11 cellular contexts compared by ENCODE assay signal in the genomic region with DNA sequence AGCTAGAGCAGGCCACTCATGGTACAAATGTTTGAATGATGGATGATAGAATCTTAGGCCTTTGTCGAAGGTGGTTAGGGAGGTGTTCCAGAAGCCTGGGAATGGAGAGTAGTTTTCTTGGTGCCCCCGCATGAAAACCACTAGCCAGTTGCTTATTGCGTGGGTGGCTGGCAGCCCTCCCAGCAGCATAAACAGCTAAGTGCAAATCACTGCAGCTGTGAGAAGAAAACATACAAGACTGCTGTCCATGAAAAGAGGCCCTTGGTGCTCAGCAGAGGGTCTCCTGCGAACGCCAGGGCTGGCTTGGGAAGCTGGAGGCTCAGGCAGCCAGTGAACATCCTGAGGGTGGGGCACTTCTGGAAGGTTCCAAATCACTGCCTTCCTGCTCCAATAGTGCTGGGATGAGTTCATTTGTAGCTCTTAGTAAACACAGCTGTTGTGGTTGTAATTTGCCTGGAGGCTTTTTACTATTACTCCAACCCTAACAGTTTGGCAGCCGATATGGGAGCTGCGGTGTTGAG.
A peak's percentile ranks its signal among the peaks of the same experiment; 100 is the strongest.
DNase-seq lines count a peak whose midpoint lies in the region; ATAC-seq and TF ChIP-seq lines count a peak whose summit lies in the region.
"Had no signal": no experiment of that assay in that cellular context is flagged by ENCODE, and none has a peak within 500 bp of the region (broad histone marks: within the 10 kb centered on the region; RNA-seq: fewer than 3 reads in every experiment).

No MANE protein-coding gene starts in this region.

- no peak for TF ChIP-seq CTCF in AG04450 (IDR thresholded peaks at IDR 0.05; ENCODE audit: low read depth, low read length)
- TF ChIP-seq CTCF in choroid plexus epithelial cell (conservative IDR thresholded peaks at IDR 0.05; ENCODE audit: low read depth, low read length): no peak
- no peak for TF ChIP-seq CTCF in CD4-positive, alpha-beta T cell (IDR thresholded peaks at IDR 0.05)

- peaks cover 39% of the 10 kb centered on the region for H3K36me3 Mint-ChIP-seq in memory B cell
- peaks cover 89% of the 10 kb centered on the region for H3K36me3 Mint-ChIP-seq in CD4-positive, alpha-beta T cell (ENCODE audit: low read depth)

- no peaks in the 10 kb centered on the region for H3K27me3 ChIP-seq in AG04450 (ENCODE audit: control insufficient read depth, insufficient read depth, low read length)
- H3K27me3 ChIP-seq in CD4-positive, alpha-beta T cell (ENCODE audit: control insufficient read depth, insufficient read depth, low read length): no peaks in the 10 kb centered on the region
- H3K27me3 ChIP-seq: BLaER1, cardiac muscle cell had no signal

- POLR2A ChIA-PET in AG04450 (lab: Yijun Ruan, JAX): interaction anchor here (0.8 to 1.5 kb wide), 2 partner anchors 26 to 74 kb away, joined by 4 to 6 read pairs; no protein-coding TSS in a partner anchor
- POLR2A ChIA-PET in CD4-positive, alpha-beta T cell (lab: Charles Lee): no interaction called here

- peaks cover 22% of the 10 kb centered on the region for H3K4me1 Mint-ChIP-seq in memory B cell
- peaks cover 30% of the 10 kb centered on the region for H3K4me1 Mint-ChIP-seq in CD4-positive, alpha-beta T cell (ENCODE audit: low read depth)

- peak overlapping the region; percentile 49 for H3K27ac Mint-ChIP-seq in memory B cell
- no peak overlapping the region for H3K27ac Mint-ChIP-seq in CD4-positive, alpha-beta T cell

- ATAC-seq in memory B cell (ENCODE audit: low read depth) (no peak), HG03469 (IDR thresholded peaks at IDR 0.05; ENCODE audit: unreplicated experiment) (no peak)
- ATAC-seq in CD4-positive, alpha-beta T cell (ENCODE audit: poor library complexity): no peak

- no peaks in the 10 kb centered on the region for H3K27me3 Mint-ChIP-seq in memory B cell
- H3K27me3 Mint-ChIP-seq in CD4-positive, alpha-beta T cell: no peaks in the 10 kb centered on the region

- H3K27ac ChIP-seq in AG04450 (ENCODE audit: low read depth, low read length): peak overlapping the region; percentile 86
- H3K27ac ChIP-seq in CD4-positive, alpha-beta T cell (ENCODE audit: low read depth, low read length): no peak overlapping the region
- H3K27ac ChIP-seq: BLaER1, cardiac muscle cell had no signal

- H3K4me3 Mint-ChIP-seq in memory B cell: no peak overlapping the region
- no peak overlapping the region for H3K4me3 Mint-ChIP-seq in CD4-positive, alpha-beta T cell

- no peaks in the 10 kb centered on the region for H3K9me3 Mint-ChIP-seq in memory B cell
- no peaks in the 10 kb centered on the region for H3K9me3 Mint-ChIP-seq in CD4-positive, alpha-beta T cell

- H3K9me3 ChIP-seq in AG04450 (ENCODE audit: control insufficient read depth, insufficient read depth, low read length): no peaks in the 10 kb centered on the region
- no peaks in the 10 kb centered on the region for H3K9me3 ChIP-seq in CD4-positive, alpha-beta T cell (ENCODE audit: control insufficient read depth, low read length)
- H3K9me3 ChIP-seq: BLaER1 had no signal

- intact Hi-C loops in CD4-positive, alpha-beta T cell (cut with DNase I, micrococcal nuclease): no loop called here

- DNase-seq in AG04450 (ENCODE audit: low read depth, low spot score): peak; percentile 86
- peak; percentile 91 for DNase-seq in NCI-H1694 (lab: John Stamatoyannopoulos, UW)
- peak; percentile 66 for DNase-seq in choroid plexus epithelial cell (ENCODE audit: low read depth)
- no peak for DNase-seq in memory B cell (ENCODE audit: low spot score in 2 of 2)
- DNase-seq in D341Med (ENCODE audit: low spot score): no peak
- DNase-seq in DMS53 treated with DMSO at 0.1 percent for 48 hours (lab: John Stamatoyannopoulos, UW; ENCODE audit: unreplicated experiment): no peak
- no peak for DNase-seq in CD4-positive, alpha-beta T cell
- DNase-seq: activated CD4-positive, CD25-positive, alpha-beta regulatory T cell treated with anti-CD3 and anti-CD28 coated beads, Interleukin-2, amount 50 U/mL, for 72 hours had no signal

- H3K4me3 ChIP-seq in AG04450 (ENCODE audit: low read depth, low read length) (no peak overlapping the region), choroid plexus epithelial cell (ENCODE audit: low read depth, low read length) (no peak overlapping the region)
- H3K4me3 ChIP-seq: BLaER1, cardiac muscle cell had no signal

- CTCF ChIA-PET in AG04450 (lab: Charles Lee): interaction anchor here (0.9 to 6.1 kb wide), 3 partner anchors 78 to 488 kb away, joined by 3 to 41 read pairs (median 4); no protein-coding TSS in a partner anchor
- CTCF ChIA-PET in CD4-positive, alpha-beta T cell (lab: Charles Lee): no interaction called here

Comparison
In these comparisons a context has a peak if more than half of its experiments do, and no peak if none do; other contexts are left out.
1. DNase-seq: peak in AG04450 (single experiment), NCI-H1694 (single experiment) and choroid plexus epithelial cell (single experiment); none in memory B cell (0 of 2), D341Med (single experiment), DMS53 treated with DMSO at 0.1 percent for 48 hours (single experiment) and CD4-positive, alpha-beta T cell (0 of 10).